Comparison of ENCODE assay signal across 11 cellular contexts in genomic region chr2:102992607-102993006, GRCh38.
"Had no signal": no experiment of that assay in that cellular context is flagged by ENCODE, and none has a peak within 500 bp of the region (broad histone marks: within the 10 kb centered on the region; RNA-seq: fewer than 3 reads in every experiment).

No MANE protein-coding gene starts in this region.

- H3K4me1 Mint-ChIP-seq: GM23338, H9 had no signal

- ATAC-seq: GM23338, HCT116 had no signal

- H3K4me3 ChIP-seq: GM23248, GM23338, HAP-1 had no signal

- H3K4me1 ChIP-seq: HAP-1 had no signal

- H3K9me3 Mint-ChIP-seq: GM23338, H9 had no signal

- H3K4me2 ChIP-seq: GM23338 had no signal

- FAIRE-seq: H1, H54 had no signal

- DNase-seq: GM23248, GOT3, H7, H9, HCEC 1CT, HFFc6 had no signal

- H3K27ac ChIP-seq: GM23248 had no signal

- H3K9me3 ChIP-seq: HAP-1 had no signal

- H3K4me3 Mint-ChIP-seq: GM23338, H9, HFFc6 had no signal

- H3K27ac Mint-ChIP-seq: GM23338, H9, HFFc6 had no signal

- H3K36me3 ChIP-seq: HAP-1 had no signal
